In genomic region chr10:31318854-31319601, GRCh38 we compare ENCODE assay signal across 1 cellular context.
A peak's percentile ranks its signal among the peaks of the same experiment; 100 is the strongest.
TF ChIP-seq lines count a peak whose summit lies in the region.

Gene ZEB1 (plus strand): TSS chr10:31319216. CDS start chr10:31319235, 19 bp downstream.

TF ChIP-seq in HepG2, 621 proteins besides CTCF, POLR2A, EP300 and RAD21 (continued from another document and continues in another):
- TF ChIP-seq, protein P1, sequence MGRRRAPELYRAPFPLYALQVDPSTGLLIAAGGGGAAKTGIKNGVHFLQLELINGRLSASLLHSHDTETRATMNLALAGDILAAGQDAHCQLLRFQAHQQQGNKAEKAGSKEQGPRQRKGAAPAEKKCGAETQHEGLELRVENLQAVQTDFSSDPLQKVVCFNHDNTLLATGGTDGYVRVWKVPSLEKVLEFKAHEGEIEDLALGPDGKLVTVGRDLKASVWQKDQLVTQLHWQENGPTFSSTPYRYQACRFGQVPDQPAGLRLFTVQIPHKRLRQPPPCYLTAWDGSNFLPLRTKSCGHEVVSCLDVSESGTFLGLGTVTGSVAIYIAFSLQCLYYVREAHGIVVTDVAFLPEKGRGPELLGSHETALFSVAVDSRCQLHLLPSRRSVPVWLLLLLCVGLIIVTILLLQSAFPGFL (CRISPR knock-in tag; IDR thresholded peaks at IDR 0.05): no peak
- TF ChIP-seq GFI1 (CRISPR knock-in tag; IDR thresholded peaks at IDR 0.05; ENCODE audit: borderline replicate concordance) (no peak), IRX3 (CRISPR knock-in tag; IDR thresholded peaks at IDR 0.05; ENCODE audit: borderline replicate concordance, low read depth) (no peak), ZNF557 (CRISPR knock-in tag; IDR thresholded peaks at IDR 0.05) (no peak), MTERF4 (CRISPR knock-in tag; IDR thresholded peaks at IDR 0.05) (peak; percentile 12; the same call in 1 of the 2 replicates), HIVEP1 (CRISPR knock-in tag; IDR thresholded peaks at IDR 0.05) (no peak), THYN1 (CRISPR knock-in tag; IDR thresholded peaks at IDR 0.05; ENCODE audit: borderline replicate concordance, low read depth) (no peak), KIAA2018 (CRISPR knock-in tag; IDR thresholded peaks at IDR 0.05; ENCODE audit: borderline replicate concordance) (no peak), ZFP36L2 (CRISPR knock-in tag; IDR thresholded peaks at IDR 0.05) (no peak), MAFK (conservative IDR thresholded peaks at IDR 0.05 in 1 of 2, IDR thresholded peaks at IDR 0.05 in 1 of 2; ENCODE audit: low read length in 2 of 2) (no peak), KLF16 (CRISPR knock-in tag; IDR thresholded peaks at IDR 0.05) (no peak), ZNF639 (CRISPR knock-in tag; conservative IDR thresholded peaks at IDR 0.05) (0 out of 2 replicates have a peak, but pooled peaks have one; percentile 22), ZNF136 (CRISPR knock-in tag; IDR thresholded peaks at IDR 0.05; ENCODE audit: low read depth) (no peak), RXRB (CRISPR knock-in tag; IDR thresholded peaks at IDR 0.05; ENCODE audit: borderline replicate concordance) (no peak), MLLT10 (CRISPR knock-in tag; IDR thresholded peaks at IDR 0.05) (no peak), NFE2L2 (IDR thresholded peaks at IDR 0.05; ENCODE audit: low read length) (no peak), MXI1 (IDR thresholded peaks at IDR 0.05; ENCODE audit: borderline replicate concordance, low read depth, low read length) (peak; percentile 53; the same call in 1 of the 3 replicates), ZNF550 (CRISPR knock-in tag; IDR thresholded peaks at IDR 0.05; ENCODE audit: borderline replicate concordance) (0 out of 2 replicates have a peak, but pooled peaks have one; percentile 17), TCF12 (IDR thresholded peaks at IDR 0.05) (no peak), TCF12 (CRISPR knock-in tag; IDR thresholded peaks at IDR 0.05) (no peak), MAFG (CRISPR knock-in tag; IDR thresholded peaks at IDR 0.05) (no peak), MTA1 (CRISPR knock-in tag; IDR thresholded peaks at IDR 0.05; ENCODE audit: borderline replicate concordance) (no peak), MYC (CRISPR knock-in tag; IDR thresholded peaks at IDR 0.05; ENCODE audit: borderline replicate concordance) (no peak), TCF7 (IDR thresholded peaks at IDR 0.05; ENCODE audit: low read depth) (no peak), PAF1 (CRISPR knock-in tag; IDR thresholded peaks at IDR 0.05) (no peak), EZH2 (conservative IDR thresholded peaks at IDR 0.05; ENCODE audit: low read depth, low read length) (no peak), SALL2 (CRISPR knock-in tag; IDR thresholded peaks at IDR 0.05) (no peak)
- TF ChIP-seq, protein P2, sequence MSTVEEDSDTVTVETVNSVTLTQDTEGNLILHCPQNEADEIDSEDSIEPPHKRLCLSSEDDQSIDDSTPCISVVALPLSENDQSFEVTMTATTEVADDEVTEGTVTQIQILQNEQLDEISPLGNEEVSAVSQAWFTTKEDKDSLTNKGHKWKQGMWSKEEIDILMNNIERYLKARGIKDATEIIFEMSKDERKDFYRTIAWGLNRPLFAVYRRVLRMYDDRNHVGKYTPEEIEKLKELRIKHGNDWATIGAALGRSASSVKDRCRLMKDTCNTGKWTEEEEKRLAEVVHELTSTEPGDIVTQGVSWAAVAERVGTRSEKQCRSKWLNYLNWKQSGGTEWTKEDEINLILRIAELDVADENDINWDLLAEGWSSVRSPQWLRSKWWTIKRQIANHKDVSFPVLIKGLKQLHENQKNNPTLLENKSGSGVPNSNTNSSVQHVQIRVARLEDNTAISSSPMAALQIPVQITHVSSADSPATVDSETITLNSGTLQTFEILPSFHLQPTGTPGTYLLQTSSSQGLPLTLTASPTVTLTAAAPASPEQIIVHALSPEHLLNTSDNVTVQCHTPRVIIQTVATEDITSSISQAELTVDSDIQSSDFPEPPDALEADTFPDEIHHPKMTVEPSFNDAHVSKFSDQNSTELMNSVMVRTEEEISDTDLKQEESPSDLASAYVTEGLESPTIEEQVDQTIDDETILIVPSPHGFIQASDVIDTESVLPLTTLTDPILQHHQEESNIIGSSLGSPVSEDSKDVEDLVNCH (CRISPR knock-in tag; IDR thresholded peaks at IDR 0.05): no peak
- TF ChIP-seq, protein P3, sequence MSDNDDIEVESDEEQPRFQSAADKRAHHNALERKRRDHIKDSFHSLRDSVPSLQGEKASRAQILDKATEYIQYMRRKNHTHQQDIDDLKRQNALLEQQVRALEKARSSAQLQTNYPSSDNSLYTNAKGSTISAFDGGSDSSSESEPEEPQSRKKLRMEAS (IDR thresholded peaks at IDR 0.05): peak; percentile 22; the same call in 1 of the 2 replicates
- TF ChIP-seq, protein P4, sequence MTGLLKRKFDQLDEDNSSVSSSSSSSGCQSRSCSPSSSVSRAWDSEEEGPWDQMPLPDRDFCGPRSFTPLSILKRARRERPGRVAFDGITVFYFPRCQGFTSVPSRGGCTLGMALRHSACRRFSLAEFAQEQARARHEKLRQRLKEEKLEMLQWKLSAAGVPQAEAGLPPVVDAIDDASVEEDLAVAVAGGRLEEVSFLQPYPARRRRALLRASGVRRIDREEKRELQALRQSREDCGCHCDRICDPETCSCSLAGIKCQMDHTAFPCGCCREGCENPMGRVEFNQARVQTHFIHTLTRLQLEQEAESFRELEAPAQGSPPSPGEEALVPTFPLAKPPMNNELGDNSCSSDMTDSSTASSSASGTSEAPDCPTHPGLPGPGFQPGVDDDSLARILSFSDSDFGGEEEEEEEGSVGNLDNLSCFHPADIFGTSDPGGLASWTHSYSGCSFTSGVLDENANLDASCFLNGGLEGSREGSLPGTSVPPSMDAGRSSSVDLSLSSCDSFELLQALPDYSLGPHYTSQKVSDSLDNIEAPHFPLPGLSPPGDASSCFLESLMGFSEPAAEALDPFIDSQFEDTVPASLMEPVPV (CRISPR knock-in tag; IDR thresholded peaks at IDR 0.05): no peak
- TF ChIP-seq, protein P5, sequence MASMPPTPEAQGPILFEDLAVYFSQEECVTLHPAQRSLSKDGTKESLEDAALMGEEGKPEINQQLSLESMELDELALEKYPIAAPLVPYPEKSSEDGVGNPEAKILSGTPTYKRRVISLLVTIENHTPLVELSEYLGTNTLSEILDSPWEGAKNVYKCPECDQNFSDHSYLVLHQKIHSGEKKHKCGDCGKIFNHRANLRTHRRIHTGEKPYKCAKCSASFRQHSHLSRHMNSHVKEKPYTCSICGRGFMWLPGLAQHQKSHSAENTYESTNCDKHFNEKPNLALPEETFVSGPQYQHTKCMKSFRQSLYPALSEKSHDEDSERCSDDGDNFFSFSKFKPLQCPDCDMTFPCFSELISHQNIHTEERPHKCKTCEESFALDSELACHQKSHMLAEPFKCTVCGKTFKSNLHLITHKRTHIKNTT (CRISPR knock-in tag; IDR thresholded peaks at IDR 0.05): no peak
- TF ChIP-seq, protein P6, sequence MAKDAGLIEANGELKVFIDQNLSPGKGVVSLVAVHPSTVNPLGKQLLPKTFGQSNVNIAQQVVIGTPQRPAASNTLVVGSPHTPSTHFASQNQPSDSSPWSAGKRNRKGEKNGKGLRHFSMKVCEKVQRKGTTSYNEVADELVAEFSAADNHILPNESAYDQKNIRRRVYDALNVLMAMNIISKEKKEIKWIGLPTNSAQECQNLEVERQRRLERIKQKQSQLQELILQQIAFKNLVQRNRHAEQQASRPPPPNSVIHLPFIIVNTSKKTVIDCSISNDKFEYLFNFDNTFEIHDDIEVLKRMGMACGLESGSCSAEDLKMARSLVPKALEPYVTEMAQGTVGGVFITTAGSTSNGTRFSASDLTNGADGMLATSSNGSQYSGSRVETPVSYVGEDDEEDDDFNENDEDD (CRISPR knock-in tag; IDR thresholded peaks at IDR 0.05; ENCODE audit: borderline replicate concordance): no peak
- TF ChIP-seq, protein P7, sequence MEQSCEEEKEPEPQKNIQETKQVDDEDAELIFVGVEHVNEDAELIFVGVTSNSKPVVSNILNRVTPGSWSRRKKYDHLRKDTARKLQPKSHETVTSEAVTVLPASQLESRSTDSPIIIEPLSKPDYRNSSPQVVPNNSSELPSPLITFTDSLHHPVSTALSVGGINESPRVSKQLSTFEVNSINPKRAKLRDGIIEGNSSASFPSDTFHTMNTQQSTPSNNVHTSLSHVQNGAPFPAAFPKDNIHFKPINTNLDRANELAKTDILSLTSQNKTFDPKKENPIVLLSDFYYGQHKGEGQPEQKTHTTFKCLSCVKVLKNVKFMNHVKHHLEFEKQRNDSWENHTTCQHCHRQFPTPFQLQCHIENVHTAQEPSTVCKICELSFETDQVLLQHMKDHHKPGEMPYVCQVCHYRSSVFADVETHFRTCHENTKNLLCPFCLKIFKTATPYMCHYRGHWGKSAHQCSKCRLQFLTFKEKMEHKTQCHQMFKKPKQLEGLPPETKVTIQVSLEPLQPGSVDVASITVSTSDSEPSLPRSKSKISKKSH (CRISPR knock-in tag; IDR thresholded peaks at IDR 0.05; ENCODE audit: borderline replicate concordance): no peak
